Comparison of ENCODE assay signal across 6 cellular contexts in genomic region chr5:26543987-26544386, GRCh38.
"Had no signal": no experiment of that assay in that cellular context is flagged by ENCODE, and none has a peak within 500 bp of the region (broad histone marks: within the 10 kb centered on the region; RNA-seq: fewer than 3 reads in every experiment).

No MANE protein-coding gene starts in this region.

- H3K4me3 Mint-ChIP-seq: IgD-negative memory B cell had no signal

- H3K4me1 Mint-ChIP-seq: IgD-negative memory B cell had no signal

- H3K4me3 ChIP-seq: K562 had no signal

- H3K27me3 Mint-ChIP-seq: IgD-negative memory B cell had no signal

- ATAC-seq: HepG2, K562 had no signal

- H3K27ac ChIP-seq: HL-60 had no signal

- DNase-seq: IMR-90, KBM-7 had no signal
